In genomic region chr5:155711882-155712281, GRCh38 we compare ENCODE assay signal across 27 cellular contexts.
"Had no signal": no experiment of that assay in that cellular context is flagged by ENCODE, and none has a peak within 500 bp of the region (broad histone marks: within the 10 kb centered on the region; RNA-seq: fewer than 3 reads in every experiment).

No MANE protein-coding gene starts in this region.

- DNase-seq: activated CD4-positive, alpha-beta memory T cell treated with anti-CD3 and anti-CD28 coated beads for 36 hours; activated CD4-positive, alpha-beta T cell treated with anti-CD3 and anti-CD28 coated beads for 36 hours; activated CD4-positive, alpha-beta T cell treated with anti-CD3 and anti-CD28 coated beads, Interleukin-2, amount 10 ng/mL, durations not matched to agents 24 days and 14 days; activated CD4-positive, CD25-positive, alpha-beta regulatory T cell; activated CD4-positive, CD25-positive, alpha-beta regulatory T cell treated with anti-CD3 and anti-CD28 coated beads, Interleukin-2, amount 50 U/mL, for 72 hours; activated CD8-positive, alpha-beta memory T cell treated with anti-CD3 and anti-CD28 coated beads, Interleukin-2, amount 10 ng/mL, durations not matched to agents 7 days and 5 days; activated CD8-positive, alpha-beta memory T cell treated with anti-CD3 and anti-CD28 coated beads, Interleukin-2, amount 50 U/mL, for 4 hours; activated CD8-positive, alpha-beta T cell treated with anti-CD3 and anti-CD28 coated beads, Interleukin-2, amount 10 ng/mL, durations not matched to agents 7 days and 5 days; activated effector memory CD4-positive, alpha-beta T cell treated with anti-CD3 and anti-CD28 coated beads, Interleukin-2, amount 50 U/mL, for 16 hours; activated naive CD4-positive, alpha-beta T cell treated with anti-CD3 and anti-CD28 coated beads for 36 hours; activated naive CD8-positive, alpha-beta T cell treated with anti-CD3 and anti-CD28 coated beads for 36 hours; activated naive CD8-positive, alpha-beta T cell treated with anti-CD3 and anti-CD28 coated beads, Interleukin-2, amount 50 U/mL, for 24 hours; activated T-cell treated with anti-CD3 and anti-CD28 coated beads, Interleukin-2, amount 50 U/mL, for 1 hour; activated T-cell treated with anti-CD3 and anti-CD28 coated beads, Interleukin-2, amount 50 U/mL, for 48 hours; adrenal gland; amygdala; aorta; body of pancreas; central memory CD4-positive, alpha-beta T cell; cerebellar nuclear complex; colonic mucosa; effector CD8-positive, alpha-beta T cell; esophagus squamous epithelium; foreskin melanocyte; head of caudate nucleus; T-helper 17 cell; T1000 had no signal
